In the genomic region with DNA sequence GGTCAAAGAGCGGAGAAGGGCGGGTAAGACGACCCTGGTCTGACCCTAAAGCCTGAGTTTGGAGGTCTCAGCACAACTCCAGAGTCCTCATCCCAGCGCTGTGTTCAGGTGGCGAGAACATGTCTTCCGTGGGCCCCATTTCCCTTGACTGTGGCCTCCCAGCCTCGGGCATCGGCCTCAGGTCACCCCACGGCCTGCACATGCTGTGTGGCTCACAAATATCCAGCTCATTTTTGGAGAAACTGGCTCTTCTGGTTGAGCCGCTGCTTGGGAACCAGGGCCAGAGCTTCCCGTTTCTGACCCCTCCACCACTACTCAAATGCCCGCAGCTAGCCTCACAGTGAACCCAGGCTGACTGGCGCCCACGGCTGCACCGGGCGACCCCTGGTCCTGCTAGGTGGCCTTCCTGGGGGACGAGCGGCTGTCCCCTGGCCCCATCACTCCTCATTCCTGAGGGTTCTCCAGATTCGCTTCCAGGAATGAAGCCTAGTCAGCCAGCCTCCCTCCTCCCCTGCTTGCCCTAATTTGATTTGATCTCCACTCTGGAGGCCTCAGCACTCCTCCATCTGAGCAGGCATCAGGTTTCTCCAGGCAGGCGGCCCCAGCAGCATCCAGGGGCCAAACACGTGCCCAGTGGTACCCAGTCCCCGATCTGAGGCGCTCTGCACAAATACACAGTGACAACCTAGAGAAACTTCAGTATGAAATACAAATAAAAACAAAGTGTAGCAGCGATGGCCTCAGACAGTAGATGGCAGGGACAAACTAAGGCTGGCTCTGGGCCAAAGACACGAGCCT, we compare ENCODE assay signal across 1 cellular context.
TF ChIP-seq lines count a peak whose summit lies in the region.

No MANE protein-coding gene starts in this region.

TF ChIP-seq in K562, 482 proteins besides CTCF, POLR2A, EP300 and RAD21 (continued from another document):
- TF ChIP-seq, protein P1, sequence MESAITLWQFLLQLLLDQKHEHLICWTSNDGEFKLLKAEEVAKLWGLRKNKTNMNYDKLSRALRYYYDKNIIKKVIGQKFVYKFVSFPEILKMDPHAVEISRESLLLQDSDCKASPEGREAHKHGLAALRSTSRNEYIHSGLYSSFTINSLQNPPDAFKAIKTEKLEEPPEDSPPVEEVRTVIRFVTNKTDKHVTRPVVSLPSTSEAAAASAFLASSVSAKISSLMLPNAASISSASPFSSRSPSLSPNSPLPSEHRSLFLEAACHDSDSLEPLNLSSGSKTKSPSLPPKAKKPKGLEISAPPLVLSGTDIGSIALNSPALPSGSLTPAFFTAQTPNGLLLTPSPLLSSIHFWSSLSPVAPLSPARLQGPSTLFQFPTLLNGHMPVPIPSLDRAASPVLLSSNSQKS (CRISPR knock-in tag; IDR thresholded peaks at IDR 0.05): no peak
- TF ChIP-seq NR2C2 (CRISPR knock-in tag; IDR thresholded peaks at IDR 0.05): no peak
- TF ChIP-seq NR2C2 (tag; IDR thresholded peaks at IDR 0.05): peak; percentile 13; the same call in 1 of the 2 replicates
- TF ChIP-seq IRF2 (CRISPR knock-in tag; IDR thresholded peaks at IDR 0.05): no peak
- no peak for TF ChIP-seq TAF15 (IDR thresholded peaks at IDR 0.05; ENCODE audit: low read depth, low read length)
- TF ChIP-seq, protein P2, sequence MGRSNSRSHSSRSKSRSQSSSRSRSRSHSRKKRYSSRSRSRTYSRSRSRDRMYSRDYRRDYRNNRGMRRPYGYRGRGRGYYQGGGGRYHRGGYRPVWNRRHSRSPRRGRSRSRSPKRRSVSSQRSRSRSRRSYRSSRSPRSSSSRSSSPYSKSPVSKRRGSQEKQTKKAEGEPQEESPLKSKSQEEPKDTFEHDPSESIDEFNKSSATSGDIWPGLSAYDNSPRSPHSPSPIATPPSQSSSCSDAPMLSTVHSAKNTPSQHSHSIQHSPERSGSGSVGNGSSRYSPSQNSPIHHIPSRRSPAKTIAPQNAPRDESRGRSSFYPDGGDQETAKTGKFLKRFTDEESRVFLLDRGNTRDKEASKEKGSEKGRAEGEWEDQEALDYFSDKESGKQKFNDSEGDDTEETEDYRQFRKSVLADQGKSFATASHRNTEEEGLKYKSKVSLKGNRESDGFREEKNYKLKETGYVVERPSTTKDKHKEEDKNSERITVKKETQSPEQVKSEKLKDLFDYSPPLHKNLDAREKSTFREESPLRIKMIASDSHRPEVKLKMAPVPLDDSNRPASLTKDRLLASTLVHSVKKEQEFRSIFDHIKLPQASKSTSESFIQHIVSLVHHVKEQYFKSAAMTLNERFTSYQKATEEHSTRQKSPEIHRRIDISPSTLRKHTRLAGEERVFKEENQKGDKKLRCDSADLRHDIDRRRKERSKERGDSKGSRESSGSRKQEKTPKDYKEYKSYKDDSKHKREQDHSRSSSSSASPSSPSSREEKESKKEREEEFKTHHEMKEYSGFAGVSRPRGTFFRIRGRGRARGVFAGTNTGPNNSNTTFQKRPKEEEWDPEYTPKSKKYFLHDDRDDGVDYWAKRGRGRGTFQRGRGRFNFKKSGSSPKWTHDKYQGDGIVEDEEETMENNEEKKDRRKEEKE (IDR thresholded peaks at IDR 0.05; ENCODE audit: borderline replicate concordance in 1 of 2, control insufficient read depth in 1 of 2, low read depth in 2 of 2, low read length in 1 of 2): no peak
- no peak for TF ChIP-seq SPI1 (IDR thresholded peaks at IDR 0.05; ENCODE audit: borderline replicate concordance, low read depth, low read length)
- peak; percentile 47; the same call in 1 of the 2 replicates for TF ChIP-seq POLR2G (IDR thresholded peaks at IDR 0.05; ENCODE audit: low read depth, low read length)
- no peak for TF ChIP-seq EGR1 (conservative IDR thresholded peaks at IDR 0.05)
- TF ChIP-seq FOXA1 (IDR thresholded peaks at IDR 0.05; ENCODE audit: borderline replicate concordance): no peak
- TF ChIP-seq, protein P3, sequence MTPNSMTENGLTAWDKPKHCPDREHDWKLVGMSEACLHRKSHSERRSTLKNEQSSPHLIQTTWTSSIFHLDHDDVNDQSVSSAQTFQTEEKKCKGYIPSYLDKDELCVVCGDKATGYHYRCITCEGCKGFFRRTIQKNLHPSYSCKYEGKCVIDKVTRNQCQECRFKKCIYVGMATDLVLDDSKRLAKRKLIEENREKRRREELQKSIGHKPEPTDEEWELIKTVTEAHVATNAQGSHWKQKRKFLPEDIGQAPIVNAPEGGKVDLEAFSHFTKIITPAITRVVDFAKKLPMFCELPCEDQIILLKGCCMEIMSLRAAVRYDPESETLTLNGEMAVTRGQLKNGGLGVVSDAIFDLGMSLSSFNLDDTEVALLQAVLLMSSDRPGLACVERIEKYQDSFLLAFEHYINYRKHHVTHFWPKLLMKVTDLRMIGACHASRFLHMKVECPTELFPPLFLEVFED (CRISPR knock-in tag; conservative IDR thresholded peaks at IDR 0.05): no peak
- TF ChIP-seq NFYB (IDR thresholded peaks at IDR 0.05; ENCODE audit: extremely low read depth, insufficient read length): no peak
- no peak for TF ChIP-seq CTBP1 (IDR thresholded peaks at IDR 0.05; ENCODE audit: borderline replicate concordance)
- TF ChIP-seq, protein P4, sequence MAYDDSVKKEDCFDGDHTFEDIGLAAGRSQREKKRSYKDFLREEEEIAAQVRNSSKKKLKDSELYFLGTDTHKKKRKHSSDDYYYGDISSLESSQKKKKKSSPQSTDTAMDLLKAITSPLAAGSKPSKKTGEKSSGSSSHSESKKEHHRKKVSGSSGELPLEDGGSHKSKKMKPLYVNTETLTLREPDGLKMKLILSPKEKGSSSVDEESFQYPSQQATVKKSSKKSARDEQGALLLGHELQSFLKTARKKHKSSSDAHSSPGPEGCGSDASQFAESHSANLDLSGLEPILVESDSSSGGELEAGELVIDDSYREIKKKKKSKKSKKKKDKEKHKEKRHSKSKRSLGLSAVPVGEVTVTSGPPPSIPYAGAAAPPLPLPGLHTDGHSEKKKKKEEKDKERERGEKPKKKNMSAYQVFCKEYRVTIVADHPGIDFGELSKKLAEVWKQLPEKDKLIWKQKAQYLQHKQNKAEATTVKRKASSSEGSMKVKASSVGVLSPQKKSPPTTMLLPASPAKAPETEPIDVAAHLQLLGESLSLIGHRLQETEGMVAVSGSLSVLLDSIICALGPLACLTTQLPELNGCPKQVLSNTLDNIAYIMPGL (CRISPR knock-in tag; IDR thresholded peaks at IDR 0.05): no peak
- peak; percentile 80 for TF ChIP-seq NFIC (IDR thresholded peaks at IDR 0.05)
- no peak for TF ChIP-seq TRIM24 (IDR thresholded peaks at IDR 0.05)
- TF ChIP-seq, protein P5, sequence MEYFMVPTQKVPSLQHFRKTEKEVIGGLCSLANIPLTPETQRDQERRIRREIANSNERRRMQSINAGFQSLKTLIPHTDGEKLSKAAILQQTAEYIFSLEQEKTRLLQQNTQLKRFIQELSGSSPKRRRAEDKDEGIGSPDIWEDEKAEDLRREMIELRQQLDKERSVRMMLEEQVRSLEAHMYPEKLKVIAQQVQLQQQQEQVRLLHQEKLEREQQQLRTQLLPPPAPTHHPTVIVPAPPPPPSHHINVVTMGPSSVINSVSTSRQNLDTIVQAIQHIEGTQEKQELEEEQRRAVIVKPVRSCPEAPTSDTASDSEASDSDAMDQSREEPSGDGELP (CRISPR knock-in tag; IDR thresholded peaks at IDR 0.05; ENCODE audit: borderline replicate concordance): 0 out of 2 replicates have a peak, but pooled peaks have one; percentile 15
- TF ChIP-seq LCOR (CRISPR knock-in tag; IDR thresholded peaks at IDR 0.05): no peak
- TF ChIP-seq POLR2AphosphoS2 (IDR thresholded peaks at IDR 0.05; ENCODE audit: low read length): peak; percentile 15; the same call in 1 of the 2 replicates
- TF ChIP-seq ZNF263 (CRISPR knock-in tag; IDR thresholded peaks at IDR 0.05; ENCODE audit: borderline replicate concordance): peak; percentile 47; the same call in 1 of the 2 replicates
- TF ChIP-seq, protein P6, sequence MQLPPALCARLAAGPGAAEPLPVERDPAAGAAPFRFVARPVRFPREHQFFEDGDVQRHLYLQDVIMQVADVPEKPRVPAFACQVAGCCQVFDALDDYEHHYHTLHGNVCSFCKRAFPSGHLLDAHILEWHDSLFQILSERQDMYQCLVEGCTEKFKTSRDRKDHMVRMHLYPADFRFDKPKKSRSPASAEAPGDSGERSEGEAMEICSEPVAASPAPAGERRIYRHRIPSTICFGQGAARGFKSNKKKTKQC (CRISPR knock-in tag; IDR thresholded peaks at IDR 0.05): no peak
- TF ChIP-seq E2F3 (CRISPR knock-in tag; IDR thresholded peaks at IDR 0.05): no peak
- no peak for TF ChIP-seq ZNF766 (CRISPR knock-in tag; conservative IDR thresholded peaks at IDR 0.05)
- TF ChIP-seq, protein P7, sequence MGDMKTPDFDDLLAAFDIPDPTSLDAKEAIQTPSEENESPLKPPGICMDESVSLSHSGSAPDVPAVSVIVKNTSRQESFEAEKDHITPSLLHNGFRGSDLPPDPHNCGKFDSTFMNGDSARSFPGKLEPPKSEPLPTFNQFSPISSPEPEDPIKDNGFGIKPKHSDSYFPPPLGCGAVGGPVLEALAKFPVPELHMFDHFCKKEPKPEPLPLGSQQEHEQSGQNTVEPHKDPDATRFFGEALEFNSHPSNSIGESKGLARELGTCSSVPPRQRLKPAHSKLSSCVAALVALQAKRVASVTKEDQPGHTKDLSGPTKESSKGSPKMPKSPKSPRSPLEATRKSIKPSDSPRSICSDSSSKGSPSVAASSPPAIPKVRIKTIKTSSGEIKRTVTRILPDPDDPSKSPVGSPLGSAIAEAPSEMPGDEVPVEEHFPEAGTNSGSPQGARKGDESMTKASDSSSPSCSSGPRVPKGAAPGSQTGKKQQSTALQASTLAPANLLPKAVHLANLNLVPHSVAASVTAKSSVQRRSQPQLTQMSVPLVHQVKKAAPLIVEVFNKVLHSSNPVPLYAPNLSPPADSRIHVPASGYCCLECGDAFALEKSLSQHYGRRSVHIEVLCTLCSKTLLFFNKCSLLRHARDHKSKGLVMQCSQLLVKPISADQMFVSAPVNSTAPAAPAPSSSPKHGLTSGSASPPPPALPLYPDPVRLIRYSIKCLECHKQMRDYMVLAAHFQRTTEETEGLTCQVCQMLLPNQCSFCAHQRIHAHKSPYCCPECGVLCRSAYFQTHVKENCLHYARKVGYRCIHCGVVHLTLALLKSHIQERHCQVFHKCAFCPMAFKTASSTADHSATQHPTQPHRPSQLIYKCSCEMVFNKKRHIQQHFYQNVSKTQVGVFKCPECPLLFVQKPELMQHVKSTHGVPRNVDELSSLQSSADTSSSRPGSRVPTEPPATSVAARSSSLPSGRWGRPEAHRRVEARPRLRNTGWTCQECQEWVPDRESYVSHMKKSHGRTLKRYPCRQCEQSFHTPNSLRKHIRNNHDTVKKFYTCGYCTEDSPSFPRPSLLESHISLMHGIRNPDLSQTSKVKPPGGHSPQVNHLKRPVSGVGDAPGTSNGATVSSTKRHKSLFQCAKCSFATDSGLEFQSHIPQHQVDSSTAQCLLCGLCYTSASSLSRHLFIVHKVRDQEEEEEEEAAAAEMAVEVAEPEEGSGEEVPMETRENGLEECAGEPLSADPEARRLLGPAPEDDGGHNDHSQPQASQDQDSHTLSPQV (IDR thresholded peaks at IDR 0.05): no peak
- TF ChIP-seq, protein P8, sequence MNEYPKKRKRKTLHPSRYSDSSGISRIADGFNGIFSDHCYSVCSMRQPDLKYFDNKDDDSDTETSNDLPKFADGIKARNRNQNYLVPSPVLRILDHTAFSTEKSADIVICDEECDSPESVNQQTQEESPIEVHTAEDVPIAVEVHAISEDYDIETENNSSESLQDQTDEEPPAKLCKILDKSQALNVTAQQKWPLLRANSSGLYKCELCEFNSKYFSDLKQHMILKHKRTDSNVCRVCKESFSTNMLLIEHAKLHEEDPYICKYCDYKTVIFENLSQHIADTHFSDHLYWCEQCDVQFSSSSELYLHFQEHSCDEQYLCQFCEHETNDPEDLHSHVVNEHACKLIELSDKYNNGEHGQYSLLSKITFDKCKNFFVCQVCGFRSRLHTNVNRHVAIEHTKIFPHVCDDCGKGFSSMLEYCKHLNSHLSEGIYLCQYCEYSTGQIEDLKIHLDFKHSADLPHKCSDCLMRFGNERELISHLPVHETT (CRISPR knock-in tag; conservative IDR thresholded peaks at IDR 0.05 in 1 of 2, IDR thresholded peaks at IDR 0.05 in 1 of 2): no peak
- no peak for TF ChIP-seq SMAD2 (IDR thresholded peaks at IDR 0.05; ENCODE audit: low read depth, low read length)
- TF ChIP-seq, protein P9, sequence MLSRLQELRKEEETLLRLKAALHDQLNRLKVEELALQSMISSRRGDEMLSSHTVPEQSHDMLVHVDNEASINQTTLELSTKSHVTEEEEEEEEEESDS (CRISPR knock-in tag; IDR thresholded peaks at IDR 0.05): no peak
TF ChIP-seq in K562: peak in this region for 6.
